ENCODE assay signal across 26 cellular contexts in the genomic region with DNA sequence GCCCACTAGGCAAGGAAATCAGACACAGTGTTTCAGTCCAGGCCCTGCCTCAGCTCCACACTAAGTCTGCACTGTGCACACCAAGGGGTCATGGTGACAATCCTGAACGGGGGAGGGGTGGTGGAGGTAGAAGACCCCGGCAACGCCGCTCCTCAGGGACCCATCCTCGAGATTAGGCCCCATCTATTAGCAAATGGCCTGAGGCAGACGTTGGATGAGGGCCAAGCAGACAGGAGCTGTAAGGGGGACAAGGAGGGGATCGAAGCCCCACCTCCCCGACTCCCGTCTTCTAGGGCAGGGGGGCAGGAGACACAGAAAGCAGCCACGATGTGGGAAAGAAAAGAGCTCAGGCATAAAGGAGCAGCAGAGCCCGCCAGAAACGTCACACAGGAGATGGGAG. TPM values are rescaled to one million over a fixed set of nuclear protein-coding genes. Genes with fewer than 3 reads are reported as not detected.
DNase-seq lines count a peak whose midpoint lies in the region; ATAC-seq and TF ChIP-seq lines count a peak whose summit lies in the region.
"Had no signal": no experiment of that assay in that cellular context is flagged by ENCODE, and none has a peak within 500 bp of the region (broad histone marks: within the 10 kb centered on the region; RNA-seq: fewer than 3 reads in every experiment).

No MANE protein-coding gene starts in this region.

- H3K4me1 Mint-ChIP-seq in activated naive CD4-positive, alpha-beta T cell treated with anti-CD3 and anti-CD28 coated beads for 36 hours (ENCODE audit: low read depth) = peaks cover 15% of the 10 kb centered on the region
- H3K4me1 Mint-ChIP-seq in endothelial cell (ENCODE audit: unreplicated experiment) = peaks cover 6% of the 10 kb centered on the region
- H3K4me1 Mint-ChIP-seq in stimulated activated effector memory CD8-positive, alpha-beta T cell treated with anti-CD3 and anti-CD28 coated beads, Interleukin-12 subunit alpha, Interleukin-12 subunit beta, amount 100 ng/mL, for 72 hours = peaks cover 33% of the 10 kb centered on the region
- H3K4me1 Mint-ChIP-seq: WTC11 had no signal

- no peak overlapping the region for H3K14ac ChIP-seq in IMR-90 (replicated peaks; ENCODE audit: low read depth, low read length)

- no peak overlapping the region for H3K27ac ChIP-seq in IMR-90 (ENCODE audit: insufficient read depth, low read length)
- H3K27ac ChIP-seq: esophagus squamous epithelium, transverse colon had no signal

- dilution Hi-C loops in IMR-90 (cut with HindIII; ENCODE audit: low sequenced_read_pairs, unreplicated experiment) = no loop called here

- H3K9me3 Mint-ChIP-seq in activated naive CD4-positive, alpha-beta T cell treated with anti-CD3 and anti-CD28 coated beads for 36 hours = no peaks in the 10 kb centered on the region
- no peaks in the 10 kb centered on the region for H3K9me3 Mint-ChIP-seq in endothelial cell (ENCODE audit: unreplicated experiment)
- H3K9me3 Mint-ChIP-seq in stimulated activated effector memory CD8-positive, alpha-beta T cell treated with anti-CD3 and anti-CD28 coated beads, Interleukin-12 subunit alpha, Interleukin-12 subunit beta, amount 100 ng/mL, for 72 hours = no peaks in the 10 kb centered on the region

- H2BK15ac ChIP-seq in IMR-90 (ENCODE audit: low read depth, low read length) = no peak overlapping the region

- peaks cover 81% of the 10 kb centered on the region for H4K20me1 ChIP-seq in IMR-90 (ENCODE audit: insufficient read depth, low read length)

- peaks cover 73% of the 10 kb centered on the region for H3K36me3 ChIP-seq in IMR-90 (ENCODE audit: control insufficient read depth, insufficient read depth, low read length)

- H3K9me1 ChIP-seq in IMR-90 (ENCODE audit: insufficient read depth, low read length) = peaks cover 12% of the 10 kb centered on the region

- no peak overlapping the region for H3K4me3 Mint-ChIP-seq in activated naive CD4-positive, alpha-beta T cell treated with anti-CD3 and anti-CD28 coated beads for 36 hours
- H3K4me3 Mint-ChIP-seq in endothelial cell (ENCODE audit: unreplicated experiment) = peak overlapping the region; percentile 22
- no peak overlapping the region for H3K4me3 Mint-ChIP-seq in stimulated activated effector memory CD8-positive, alpha-beta T cell treated with anti-CD3 and anti-CD28 coated beads, Interleukin-12 subunit alpha, Interleukin-12 subunit beta, amount 100 ng/mL, for 72 hours
- H3K4me3 Mint-ChIP-seq: stimulated activated naive CD8-positive, alpha-beta T cell treated with anti-CD3 and anti-CD28 coated beads, Interleukin-15, amount 100 ng/mL, for 72 hours; WTC11 had no signal

- no peak overlapping the region for H3K23ac ChIP-seq in IMR-90 (ENCODE audit: low read depth, low read length)

- peaks cover 42 to 77% of the 10 kb centered on the region in 2 experiments for H3K79me1 ChIP-seq in IMR-90 (ENCODE audit: low read depth in 1 of 2, low read length in 2 of 2)

- peak overlapping the region; percentile 26 for H2AFZ ChIP-seq in IMR-90 (replicated peaks; ENCODE audit: low read length, poor library complexity)

- no peak overlapping the region for H2BK5ac ChIP-seq in IMR-90 (ENCODE audit: low read depth, low read length, poor library complexity, severe bottlenecking)

- no peaks in the 10 kb centered on the region for H3K27me3 ChIP-seq in IMR-90 (ENCODE audit: control insufficient read depth, insufficient read depth, low read length)
- H3K27me3 ChIP-seq: esophagus squamous epithelium, gastrocnemius medialis, transverse colon had no signal

- H4K8ac ChIP-seq in IMR-90 (ENCODE audit: low read depth in 2 of 2, low read length in 2 of 2) = no peak overlapping the region

- no peak overlapping the region for H3K18ac ChIP-seq in IMR-90 (ENCODE audit: low read depth, low read length)

- in situ Hi-C loops in IMR-90 (cut with MboI; ENCODE audit: low sequenced_read_pairs) = no loop called here

- POLR2A ChIA-PET in IMR-90 (lab: Charles Lee; ENCODE audit: unreplicated experiment) = interaction anchor here (0.6 kb wide), 1 partner anchor 11 kb away, joined by 3 read pairs; no protein-coding TSS in a partner anchor

- BruUV-seq in IMR-90 (replicated peaks; lab: Mats Ljungman, UMichigan) = no TSS peak

- peaks cover 65% of the 10 kb centered on the region for H3K36me3 Mint-ChIP-seq in activated naive CD4-positive, alpha-beta T cell treated with anti-CD3 and anti-CD28 coated beads for 36 hours (ENCODE audit: low read depth)
- H3K36me3 Mint-ChIP-seq in endothelial cell (ENCODE audit: low read depth, unreplicated experiment) = peaks cover 70% of the 10 kb centered on the region
- H3K36me3 Mint-ChIP-seq in stimulated activated effector memory CD8-positive, alpha-beta T cell treated with anti-CD3 and anti-CD28 coated beads, Interleukin-12 subunit alpha, Interleukin-12 subunit beta, amount 100 ng/mL, for 72 hours = peaks cover 87% of the 10 kb centered on the region

- no peak overlapping the region for H2BK20ac ChIP-seq in IMR-90 (ENCODE audit: low read depth, low read length)

- H3K27ac Mint-ChIP-seq in activated naive CD4-positive, alpha-beta T cell treated with anti-CD3 and anti-CD28 coated beads for 36 hours = peak overlapping the region; percentile 18
- H3K27ac Mint-ChIP-seq in endothelial cell (ENCODE audit: unreplicated experiment) = no peak overlapping the region
- H3K27ac Mint-ChIP-seq in stimulated activated effector memory CD8-positive, alpha-beta T cell treated with anti-CD3 and anti-CD28 coated beads, Interleukin-12 subunit alpha, Interleukin-12 subunit beta, amount 100 ng/mL, for 72 hours = peak overlapping the region; percentile 63
- H3K27ac Mint-ChIP-seq: WTC11 had no signal

- no peak for TF ChIP-seq RAD21 in IMR-90 (IDR thresholded peaks at IDR 0.05; ENCODE audit: low read length)

- H3K56ac ChIP-seq in IMR-90 (ENCODE audit: extremely low read depth, insufficient read depth, low read length) = no peak overlapping the region

- H3K27me3 Mint-ChIP-seq in activated naive CD4-positive, alpha-beta T cell treated with anti-CD3 and anti-CD28 coated beads for 36 hours (ENCODE audit: low read depth) = no peaks in the 10 kb centered on the region
- H3K27me3 Mint-ChIP-seq in endothelial cell (ENCODE audit: unreplicated experiment) = peaks cover 8% of the 10 kb centered on the region
- H3K27me3 Mint-ChIP-seq: stimulated activated naive CD8-positive, alpha-beta T cell treated with anti-CD3 and anti-CD28 coated beads, Interleukin-15, amount 100 ng/mL, for 72 hours had no signal

- WGBS in IMR-90 (ENCODE audit: extremely low coverage in 2 of 2, insufficient read length in 1 of 2), 2 experiments = 100% methylated on average over 1 of the region's 12 CpGs; no CpG with 5 or more reads in 1 of the 2 experiments

- TF ChIP-seq POLR2A in IMR-90 (IDR thresholded peaks at IDR 0.05; ENCODE audit: low read depth, low read length) = no peak

- no peaks in the 10 kb centered on the region for H3K4me1 ChIP-seq in IMR-90 (ENCODE audit: control insufficient read depth, insufficient read depth, low read length)
- H3K4me1 ChIP-seq: transverse colon had no signal

- H3K4me3 ChIP-seq in IMR-90 (ENCODE audit: insufficient read depth, low read depth, low read length) = no peak overlapping the region
- H3K4me3 ChIP-seq: esophagus squamous epithelium, gastrocnemius medialis, K562, mucosa of descending colon, SK-N-MC, transverse colon had no signal

- intact Hi-C loops in activated naive CD4-positive, alpha-beta T cell treated with anti-CD3 and anti-CD28 coated beads for 36 hours (cut with micrococcal nuclease) = no loop called here
- intact Hi-C loops in IMR-90 (cut with micrococcal nuclease) = no loop called here

- CTCF ChIA-PET in activated naive CD4-positive, alpha-beta T cell treated with anti-CD3 and anti-CD28 coated beads for 36 hours (lab: Charles Lee) = interaction anchor here (0.6 to 1.5 kb wide), 3 partner anchors 94 to 401 kb away, joined by 3 to 6 read pairs (median 4); no protein-coding TSS in a partner anchor
- CTCF ChIA-PET in IMR-90 (lab: Yijun Ruan, JAX) = no interaction called here

- no peak overlapping the region for H2AK5ac ChIP-seq in IMR-90 (ENCODE audit: low read depth, low read length)

- DNase-seq in activated naive CD4-positive, alpha-beta T cell treated with anti-CD3 and anti-CD28 coated beads for 36 hours = no peak
- DNase-seq in activated naive CD4-positive, alpha-beta T cell treated with anti-CD3 and anti-CD28 coated beads, Interleukin-2, amount 50 U/mL, for 16 hours = no peak
- DNase-seq in IMR-90 = no peak
- no peak for DNase-seq in endothelial cell (ENCODE audit: low spot score)
- DNase-seq in stimulated activated effector memory CD8-positive, alpha-beta T cell treated with anti-CD3 and anti-CD28 coated beads, Interleukin-12 subunit alpha, Interleukin-12 subunit beta, amount 100 ng/mL, for 72 hours (ENCODE audit: low spot score in 2 of 2) = no peak
- no peak for DNase-seq in activated CD4-positive, CD25-positive, alpha-beta regulatory T cell (lab: John Stamatoyannopoulos, UW)
- DNase-seq in NCI-H146 (lab: John Stamatoyannopoulos, UW) = no peak
- DNase-seq in stimulated activated CD4-positive, alpha-beta T cell treated with anti-CD3 and anti-CD28 coated beads, Interleukin-12 subunit alpha, Interleukin-12 subunit beta, amount 100 ng/mL, for 4 hours = no peak
- DNase-seq: activated T-cell treated with anti-CD3 and anti-CD28 coated beads, Interleukin-2, amount 50 U/mL, for 48 hours; effector CD8-positive, alpha-beta T cell; esophagus squamous epithelium; gastrocnemius medialis; hippocampal formation; MM.1S; NCI-H1417 treated with DMSO at 0.1 percent for 48 hours; NCI-H2171 treated with DMSO at 0.1 percent for 48 hours; NCI-H526; nucleus accumbens; stimulated activated CD4-positive, alpha-beta T cell treated with anti-CD3 and anti-CD28 coated beads, Interleukin-4, amount 100 ng/mL, for 1 hour; stimulated activated naive CD8-positive, alpha-beta T cell treated with anti-CD3 and anti-CD28 coated beads, Interleukin-15, amount 100 ng/mL, for 72 hours; transverse colon had no signal

- TF ChIP-seq CTCF in IMR-90 (conservative IDR thresholded peaks at IDR 0.05; ENCODE audit: low read depth, low read length) (no peak), endothelial cell (IDR thresholded peaks at IDR 0.05; ENCODE audit: unreplicated experiment) (no peak)

- no peak overlapping the region for H2BK120ac ChIP-seq in IMR-90 (ENCODE audit: low read depth, low read length)

- ATAC-seq in IMR-90 (ENCODE audit: low read depth) = no peak
- no peak for ATAC-seq in stimulated activated effector memory CD8-positive, alpha-beta T cell treated with anti-CD3 and anti-CD28 coated beads, Interleukin-12 subunit alpha, Interleukin-12 subunit beta, amount 100 ng/mL, for 72 hours
- ATAC-seq: activated naive CD4-positive, alpha-beta T cell treated with anti-CD3 and anti-CD28 coated beads, Interleukin-2, amount 50 U/mL, for 72 hours; gastrocnemius medialis; K562; mucosa of descending colon; stimulated activated naive CD8-positive, alpha-beta T cell treated with anti-CD3 and anti-CD28 coated beads, Interleukin-15, amount 100 ng/mL, for 72 hours; WTC11 had no signal

- H3K9me3 ChIP-seq in IMR-90 (ENCODE audit: control insufficient read depth, insufficient read depth, low read length) = no peaks in the 10 kb centered on the region
- H3K9me3 ChIP-seq: esophagus squamous epithelium, gastrocnemius medialis, mucosa of descending colon, transverse colon had no signal

- no peak overlapping the region for H3K9ac ChIP-seq in IMR-90 (ENCODE audit: low read depth, low read length)

- no peak overlapping the region for H3K4me2 ChIP-seq in IMR-90 (ENCODE audit: low read depth, low read length)

- H2AK9ac ChIP-seq in IMR-90 (replicated peaks; ENCODE audit: low read depth, low read length, poor library complexity) = peak overlapping the region; percentile 74

- H3K4ac ChIP-seq in IMR-90 (ENCODE audit: low read depth, low read length) = no peak overlapping the region

- no peak overlapping the region for H4K5ac ChIP-seq in IMR-90 (ENCODE audit: low read depth, low read length)

- no peak overlapping the region for H4K91ac ChIP-seq in IMR-90 (ENCODE audit: insufficient read depth, low read depth, low read length)

RNA-seq across cellular contexts. Expression of a gene that starts 17.9 kb away (rescaled TPM):
- 100 to 1,000 TPM in 1 of 2 experiments, 10 to 100 TPM in 1; 99.8 to 100 TPM for total RNA-seq in activated naive CD4-positive, alpha-beta T cell treated with anti-CD3 and anti-CD28 coated beads for 36 hours
- total RNA-seq in IMR-90 (2012; rRNA removed) (38.3 and 47.1 TPM in 2 replicates), endothelial cell (ENCODE audit: unreplicated experiment) (149 TPM)
- polyA plus RNA-seq in IMR-90 (2012; rRNA removed) = 144 and 186 TPM in 2 replicates
- polyA plus RNA-seq in IMR-90 (2012; cell fraction: cytosol; rRNA removed) = 131 and 159 TPM in 2 replicates
- 373 and 817 TPM in 2 replicates for polyA plus RNA-seq in IMR-90 (2012; cell fraction: nucleus; rRNA removed; ENCODE audit: low replicate concordance)

RNA-seq across cellular contexts. Expression of a gene that starts 26.7 kb away (rescaled TPM):
- 10 to 100 TPM; 15.2 to 18.3 TPM for total RNA-seq in activated naive CD4-positive, alpha-beta T cell treated with anti-CD3 and anti-CD28 coated beads for 36 hours
- total RNA-seq in IMR-90 (2012; rRNA removed) (49.1 and 49.7 TPM in 2 replicates), endothelial cell (ENCODE audit: unreplicated experiment) (76.2 TPM)
- 181 and 204 TPM in 2 replicates for polyA plus RNA-seq in IMR-90 (2012; rRNA removed)
- polyA plus RNA-seq in IMR-90 (2012; cell fraction: cytosol; rRNA removed) = 128 and 499 TPM in 2 replicates
- polyA plus RNA-seq in IMR-90 (2012; cell fraction: nucleus; rRNA removed; ENCODE audit: low replicate concordance) = 77.3 and 325 TPM in 2 replicates

RNA-seq across cellular contexts. Expression of a gene that starts 42.9 kb away (rescaled TPM):
- 10 to 100 TPM; 40.7 to 43.9 TPM for total RNA-seq in activated naive CD4-positive, alpha-beta T cell treated with anti-CD3 and anti-CD28 coated beads for 36 hours
- total RNA-seq in IMR-90 (2012; rRNA removed) (6.9 and 7.3 TPM in 2 replicates), endothelial cell (ENCODE audit: unreplicated experiment) (37.2 TPM)
- 31.3 and 32.4 TPM in 2 replicates for polyA plus RNA-seq in IMR-90 (2012; rRNA removed)
- 5.1 and 6.2 TPM in 2 replicates for polyA plus RNA-seq in IMR-90 (2012; cell fraction: cytosol; rRNA removed)
- 259 and 322 TPM in 2 replicates for polyA plus RNA-seq in IMR-90 (2012; cell fraction: nucleus; rRNA removed; ENCODE audit: low replicate concordance)
